In genomic region chr1:183877321-183877720, GRCh38 we compare ENCODE assay signal across 1 cellular context.
TF ChIP-seq lines count a peak whose summit lies in the region.

No MANE protein-coding gene starts in this region.

TF ChIP-seq in SK-N-SH, 30 proteins besides CTCF, POLR2A, EP300 and RAD21 (continued from another document):
- no peak for TF ChIP-seq ZBTB33 (IDR thresholded peaks at IDR 0.05; ENCODE audit: borderline replicate concordance, low read depth)
- no peak for TF ChIP-seq MEF2A (IDR thresholded peaks at IDR 0.05; ENCODE audit: borderline replicate concordance, low read depth)
